Comparison of ENCODE assay signal across 23 cellular contexts in genomic region chr9:113269871-113270270, GRCh38. TPM values are rescaled to one million over a fixed set of nuclear protein-coding genes. Genes with fewer than 3 reads are reported as not detected.
A peak's percentile ranks its signal among the peaks of the same experiment; 100 is the strongest.
DNase-seq lines count a peak whose midpoint lies in the region; ATAC-seq, FAIRE-seq and TF ChIP-seq lines count a peak whose summit lies in the region.
"Had no signal": no experiment of that assay in that cellular context is flagged by ENCODE, and none has a peak within 500 bp of the region (broad histone marks: within the 10 kb centered on the region; RNA-seq: fewer than 3 reads in every experiment).

No MANE protein-coding gene starts in this region.

- H3K4me2 ChIP-seq in HepG2 (ENCODE audit: low read depth, low read length), result no peak overlapping the region
- H3K4me2 ChIP-seq: GM23338 had no signal

- no peak for TF ChIP-seq RAD21 in HepG2 (CRISPR knock-in tag; IDR thresholded peaks at IDR 0.05)

- no peak overlapping the region for H2AFZ ChIP-seq in HepG2 (ENCODE audit: low read length)
- H2AFZ ChIP-seq: GM23338 had no signal

- no peaks in the 10 kb centered on the region for H3K27me3 Mint-ChIP-seq in activated CD4-positive, alpha-beta T cell treated with anti-CD3 and anti-CD28 coated beads for 36 hours
- H3K27me3 Mint-ChIP-seq in central memory CD8-positive, alpha-beta T cell, result no peaks in the 10 kb centered on the region
- H3K27me3 Mint-ChIP-seq in endothelial cell (ENCODE audit: unreplicated experiment), result no peaks in the 10 kb centered on the region
- H3K27me3 Mint-ChIP-seq: IgD-negative memory B cell had no signal

- DNase-seq in activated CD4-positive, alpha-beta T cell treated with anti-CD3 and anti-CD28 coated beads for 36 hours, result no peak
- DNase-seq in activated CD4-positive, alpha-beta T cell treated with anti-CD3 and anti-CD28 coated beads for 48 hours, result no peak
- DNase-seq in right lobe of liver, result no peak
- DNase-seq in HepG2 (ENCODE audit: low spot score), result no peak
- no peak for DNase-seq in central memory CD8-positive, alpha-beta T cell (ENCODE audit: low spot score in 2 of 2)
- no peak for DNase-seq in vagina (ENCODE audit: extremely low spot score in 2 of 2)
- no peak for DNase-seq in activated CD8-positive, alpha-beta memory T cell treated with anti-CD3 and anti-CD28 coated beads, Interleukin-2, amount 50 U/mL, for 48 hours
- DNase-seq in endothelial cell (ENCODE audit: low spot score), result no peak
- DNase-seq: GF-D8, Kasumi-1, NCI-H187 treated with DMSO at 0.1 percent for 48 hours, NCI-H69, SHP77 treated with DMSO at 0.1 percent for 48 hours had no signal

- H3K9me3 ChIP-seq in right lobe of liver, result no peaks in the 10 kb centered on the region
- no peaks in the 10 kb centered on the region for H3K9me3 ChIP-seq in HepG2 (ENCODE audit: low read length)
- no peaks in the 10 kb centered on the region for H3K9me3 ChIP-seq in vagina

- CTCF ChIA-PET in activated CD4-positive, alpha-beta T cell treated with anti-CD3 and anti-CD28 coated beads for 36 hours (lab: Charles Lee), result interaction anchor here (0.6 to 1.1 kb wide), 7 partner anchors 8 to 1785 kb away, joined by 3 to 5 read pairs (median 3); partner anchors contain the start of genes BSPRY, FKBP15 and SLC31A1
- CTCF ChIA-PET in HepG2 (lab: Yijun Ruan, JAX; ENCODE audit: low intra/inter-chr PET ratio, low total read pairs), result no interaction called here

- POLR2A ChIA-PET in activated CD4-positive, alpha-beta T cell treated with anti-CD3 and anti-CD28 coated beads for 36 hours (lab: Charles Lee), result interaction anchor here (1.0 kb wide), 1 partner anchor 49 kb away, joined by 3 read pairs; the partner anchor contains the start of genes FKBP15 and SLC31A1
- POLR2A ChIA-PET in HepG2 (lab: Yijun Ruan, JAX), result no interaction called here

- H3K9me3 Mint-ChIP-seq in activated CD4-positive, alpha-beta T cell treated with anti-CD3 and anti-CD28 coated beads for 36 hours (ENCODE audit: low read depth), result no peaks in the 10 kb centered on the region
- no peaks in the 10 kb centered on the region for H3K9me3 Mint-ChIP-seq in central memory CD8-positive, alpha-beta T cell
- no peaks in the 10 kb centered on the region for H3K9me3 Mint-ChIP-seq in endothelial cell (ENCODE audit: unreplicated experiment)
- H3K9me3 Mint-ChIP-seq: GM23338, IgD-negative memory B cell had no signal

- H3K36me3 ChIP-seq in right lobe of liver (peaks cover 0 to 64% (median 11%) of the 10 kb centered on the region in 4 donors), HepG2 (replicated peaks in 1 of 2; ENCODE audit: control insufficient read depth in 1 of 2, insufficient read depth in 2 of 2, low read length in 2 of 2) (peaks cover 16 to 51% of the 10 kb centered on the region in 2 experiments), vagina (peaks cover 0 to 48% of the 10 kb centered on the region in 2 donors)

- TF ChIP-seq CTCF in right lobe of liver (IDR thresholded peaks at IDR 0.05), result no peak
- no peak for TF ChIP-seq CTCF in HepG2 (CRISPR knock-in tag; IDR thresholded peaks at IDR 0.05)
- no peak for TF ChIP-seq CTCF in vagina (IDR thresholded peaks at IDR 0.05)
- TF ChIP-seq CTCF in endothelial cell (IDR thresholded peaks at IDR 0.05; ENCODE audit: unreplicated experiment), result no peak

- in situ Hi-C loops in HepG2 (cut with HindIII; ENCODE audit: extremely low pct_ligation_motif_present, low pct_unique_long_range_greater_than_20kb), result loop anchor here (5.0 kb wide), 1 partner anchor 387 kb away; no protein-coding TSS in a partner anchor

- H3K27ac ChIP-seq in right lobe of liver, result no peak overlapping the region
- no peak overlapping the region for H3K27ac ChIP-seq in HepG2 (ENCODE audit: extremely low read length, insufficient read depth, low read length)
- H3K27ac ChIP-seq in vagina, result no peak overlapping the region

- H4K20me1 ChIP-seq in HepG2 (ENCODE audit: insufficient read depth, low read length), result no peaks in the 10 kb centered on the region; the same call in 1 of the 2 replicates

- H3K27ac Mint-ChIP-seq in activated CD4-positive, alpha-beta T cell treated with anti-CD3 and anti-CD28 coated beads for 36 hours, result peak overlapping the region; percentile 18
- peak overlapping the region; percentile 50 for H3K27ac Mint-ChIP-seq in central memory CD8-positive, alpha-beta T cell (ENCODE audit: low read depth)
- H3K27ac Mint-ChIP-seq in endothelial cell (ENCODE audit: unreplicated experiment), result no peak overlapping the region
- H3K27ac Mint-ChIP-seq: GM23338, IgD-negative memory B cell had no signal

- H3K4me1 Mint-ChIP-seq in activated CD4-positive, alpha-beta T cell treated with anti-CD3 and anti-CD28 coated beads for 36 hours, result peaks cover 27% of the 10 kb centered on the region
- peaks cover 21% of the 10 kb centered on the region for H3K4me1 Mint-ChIP-seq in central memory CD8-positive, alpha-beta T cell
- no peaks in the 10 kb centered on the region for H3K4me1 Mint-ChIP-seq in endothelial cell (ENCODE audit: unreplicated experiment)

- H3K4me1 ChIP-seq in right lobe of liver, result peaks cover 0 to 19% (median 10%) of the 10 kb centered on the region in 4 donors
- peaks cover 11% of the 10 kb centered on the region for H3K4me1 ChIP-seq in HepG2 (ENCODE audit: insufficient read depth, low read length)
- peaks cover 10% of the 10 kb centered on the region for H3K4me1 ChIP-seq in vagina

- no peak overlapping the region for H3K4me3 Mint-ChIP-seq in activated CD4-positive, alpha-beta T cell treated with anti-CD3 and anti-CD28 coated beads for 36 hours
- H3K4me3 Mint-ChIP-seq in central memory CD8-positive, alpha-beta T cell, result no peak overlapping the region
- H3K4me3 Mint-ChIP-seq in endothelial cell (ENCODE audit: unreplicated experiment), result no peak overlapping the region
- H3K4me3 Mint-ChIP-seq: GM23338 had no signal

- no peak overlapping the region for H3K9ac ChIP-seq in HepG2 (ENCODE audit: insufficient read depth, low read depth, low read length)

- no TSS peak for BruUV-seq in HepG2 (replicated peaks; lab: Mats Ljungman, UMichigan)

- intact Hi-C loops in activated CD4-positive, alpha-beta T cell treated with anti-CD3 and anti-CD28 coated beads for 36 hours (cut with DNase I, micrococcal nuclease), result loop anchor here (10.0 kb wide), 2 partner anchors 245 to 1315 kb away; partner anchors contain the start of gene ATP6V1G1 (in 1 of the 2)
- intact Hi-C loops in right lobe of liver (cut with DNase I), result loop anchor here in 1 of 2 donors (5.0 kb wide), 1 partner anchor 48 kb away; the partner anchor contains the start of genes FKBP15 and SLC31A1
- intact Hi-C loops in HepG2 (cut with micrococcal nuclease; ENCODE audit: unreplicated experiment), result loop anchor here (10.0 kb wide), 2 partner anchors 135 to 385 kb away; partner anchors contain the start of gene ALAD
- intact Hi-C loops in vagina (cut with DNase I), result no loop called here

- TF ChIP-seq EP300 in HepG2 (IDR thresholded peaks at IDR 0.05; ENCODE audit: low read depth in 2 of 2, low read length in 2 of 2) (no peak), HepG2 (CRISPR knock-in tag; IDR thresholded peaks at IDR 0.05; ENCODE audit: borderline replicate concordance) (no peak)

- H3K79me2 ChIP-seq in HepG2 (ENCODE audit: insufficient read depth, low read length), result peaks cover 12% of the 10 kb centered on the region

- FAIRE-seq in HepG2 (lab: Jason Lieb, UNC), result no peak
- FAIRE-seq: GM12891, GM18507 had no signal

- peaks cover 42% of the 10 kb centered on the region for H3K36me3 Mint-ChIP-seq in activated CD4-positive, alpha-beta T cell treated with anti-CD3 and anti-CD28 coated beads for 36 hours (ENCODE audit: low read depth)
- H3K36me3 Mint-ChIP-seq in central memory CD8-positive, alpha-beta T cell (ENCODE audit: insufficient read depth), result peaks cover 52% of the 10 kb centered on the region
- peaks cover 32% of the 10 kb centered on the region for H3K36me3 Mint-ChIP-seq in endothelial cell (ENCODE audit: low read depth, unreplicated experiment)

- WGBS in right lobe of liver (ENCODE audit: insufficient coverage, low coverage, low lambda C conversion rate, missing lambda C conversion rate), result 43% methylated on average over 2 of the region's 2 CpGs
- 97% methylated on average over 2 of the region's 2 CpGs for WGBS in HepG2 (ENCODE audit: low lambda C conversion rate)

- ATAC-seq in activated CD4-positive, alpha-beta T cell treated with anti-CD3 and anti-CD28 coated beads for 36 hours, result no peak
- peak in 3 of 4 donors; percentile 8 to 49 (median 21) for ATAC-seq in right lobe of liver
- ATAC-seq in HepG2, result no peak
- no peak for ATAC-seq in central memory CD8-positive, alpha-beta T cell (replicated peaks; ENCODE audit: extremely low read depth, poor library complexity, severe bottlenecking)
- ATAC-seq: GM23338, HCT116 had no signal

- no peak overlapping the region for H3K4me3 ChIP-seq in right lobe of liver
- no peak overlapping the region for H3K4me3 ChIP-seq in HepG2 (replicated peaks in 1 of 3; ENCODE audit: insufficient read depth in 1 of 3, low read depth in 2 of 3, low read length in 3 of 3)
- H3K4me3 ChIP-seq in vagina, result no peak overlapping the region
- H3K4me3 ChIP-seq: GM23338 had no signal

- H3K27me3 ChIP-seq in right lobe of liver (no peaks in the 10 kb centered on the region), HepG2 (ENCODE audit: control insufficient read depth in 1 of 2, insufficient read depth in 2 of 2, low read length in 2 of 2) (no peaks in the 10 kb centered on the region; a peak in 1 of 5 replicates), vagina (no peaks in the 10 kb centered on the region)

- TF ChIP-seq POLR2A in right lobe of liver (IDR thresholded peaks at IDR 0.05), result no peak
- no peak for TF ChIP-seq POLR2A in HepG2 (IDR thresholded peaks at IDR 0.05; ENCODE audit: insufficient read depth in 1 of 2, low read depth in 2 of 2, low read length in 2 of 2)
- TF ChIP-seq POLR2A in vagina (IDR thresholded peaks at IDR 0.05), result no peak

RNA-seq across cellular contexts. Expression of gene CDC26, which starts 5.5 kb away (rescaled TPM):
- 10 to 100 TPM; 27.5 to 44.2 TPM for total RNA-seq in activated CD4-positive, alpha-beta T cell treated with anti-CD3 and anti-CD28 coated beads for 36 hours
- total RNA-seq in right lobe of liver, result 10 to 100 TPM; 16.0 to 21.7 (median 18.5) TPM
- total RNA-seq in HepG2 (2016; rRNA removed; fragmentation: Illumina TruSeq; extraction: Trizol), result 57.9 and 66.0 TPM in 2 replicates
- 64.4 and 64.9 TPM in 2 replicates for total RNA-seq in HepG2 (2016; cell fraction: cytosol; rRNA removed; fragmentation: Illumina TruSeq; extraction: Trizol; ENCODE audit: low read depth)
- 53.6 and 69.9 TPM in 2 replicates for total RNA-seq in HepG2 (2016; cell fraction: insoluble cytoplasmic fraction; rRNA removed; fragmentation: Illumina TruSeq; extraction: Trizol)
- 78.0 and 88.8 TPM in 2 replicates for total RNA-seq in HepG2 (2016; cell fraction: membrane; rRNA removed; fragmentation: Illumina TruSeq; extraction: Trizol)
- total RNA-seq in HepG2 (2016; cell fraction: nucleus; rRNA removed; fragmentation: Illumina TruSeq; extraction: Trizol), result 17.0 and 19.2 TPM in 2 replicates
- 20.2 and 26.6 TPM in 2 replicates for polyA plus RNA-seq in HepG2 (2011; rRNA removed)
- 11.5 and 18.2 TPM in 2 replicates for polyA plus RNA-seq in HepG2 (2011; cell fraction: cytosol; rRNA removed)
- polyA plus RNA-seq in HepG2 (2011; cell fraction: nucleus; rRNA removed), result 4.6 and 8.4 TPM in 2 replicates
- 26.6 and 34.8 TPM in 2 replicates for polyA plus RNA-seq in HepG2 (2012)
- 68.5 and 88.0 TPM in 2 replicates for polyA plus RNA-seq in HepG2 (2016; cell fraction: cytosol; fragmentation: Illumina TruSeq; extraction: Trizol; ENCODE audit: low read depth)
- polyA plus RNA-seq in HepG2 (2016; cell fraction: insoluble cytoplasmic fraction; fragmentation: Illumina TruSeq; extraction: Trizol; ENCODE audit: low read depth), result 70.2 and 81.1 TPM in 2 replicates
- 72.0 and 84.6 TPM in 2 replicates for polyA plus RNA-seq in HepG2 (2016; cell fraction: membrane; fragmentation: Illumina TruSeq; extraction: Trizol; ENCODE audit: low read depth)
- polyA plus RNA-seq in HepG2 (2016; cell fraction: nucleus; fragmentation: Illumina TruSeq; extraction: Trizol; ENCODE audit: insufficient read depth, low read depth), result 35.6 and 37.3 TPM in 2 replicates
- polyA minus RNA-seq in HepG2 (2011; rRNA and poly(A)+ RNA removed; ENCODE audit: low replicate concordance), result 1.8 and 6.6 TPM in 2 replicates
- 6.4 and 6.8 TPM in 2 replicates for polyA minus RNA-seq in HepG2 (2011; cell fraction: cytosol; rRNA and poly(A)+ RNA removed)
- polyA minus RNA-seq in HepG2 (2011; cell fraction: nucleus; rRNA and poly(A)+ RNA removed), result 6.2 and 6.6 TPM in 2 replicates
- 25.3 TPM for total RNA-seq in vagina
- total RNA-seq in endothelial cell (ENCODE audit: unreplicated experiment), result 27.0 TPM

RNA-seq across cellular contexts. Expression of gene PRPF4, which starts 5.6 kb away (rescaled TPM):
- 10 to 100 TPM; 51.5 to 53.1 TPM for total RNA-seq in activated CD4-positive, alpha-beta T cell treated with anti-CD3 and anti-CD28 coated beads for 36 hours
- total RNA-seq in right lobe of liver (10 to 100 TPM in 3 of 6 experiments, 1 to 10 TPM in 3; 6.9 to 13.0 (median 10.1) TPM), HepG2 (2016; rRNA removed; fragmentation: Illumina TruSeq; extraction: Trizol) (49.0 and 64.9 TPM in 2 replicates), vagina (11.8 TPM), endothelial cell (ENCODE audit: unreplicated experiment) (20.5 TPM)
- 8.0 and 8.5 TPM in 2 replicates for total RNA-seq in HepG2 (2016; cell fraction: cytosol; rRNA removed; fragmentation: Illumina TruSeq; extraction: Trizol; ENCODE audit: low read depth)
- total RNA-seq in HepG2 (2016; cell fraction: insoluble cytoplasmic fraction; rRNA removed; fragmentation: Illumina TruSeq; extraction: Trizol), result 46.7 and 66.8 TPM in 2 replicates
- 22.5 and 24.5 TPM in 2 replicates for total RNA-seq in HepG2 (2016; cell fraction: membrane; rRNA removed; fragmentation: Illumina TruSeq; extraction: Trizol)
- 19.4 and 23.0 TPM in 2 replicates for total RNA-seq in HepG2 (2016; cell fraction: nucleus; rRNA removed; fragmentation: Illumina TruSeq; extraction: Trizol)
- polyA plus RNA-seq in HepG2 (2011; rRNA removed), result 10.3 and 11.1 TPM in 2 replicates
- 10.7 and 12.9 TPM in 2 replicates for polyA plus RNA-seq in HepG2 (2011; cell fraction: cytosol; rRNA removed)
- polyA plus RNA-seq in HepG2 (2011; cell fraction: nucleus; rRNA removed), result 6.0 and 8.7 TPM in 2 replicates
- 17.9 and 20.6 TPM in 2 replicates for polyA plus RNA-seq in HepG2 (2012)
- 3.8 and 4.4 TPM in 2 replicates for polyA plus RNA-seq in HepG2 (2016; cell fraction: cytosol; fragmentation: Illumina TruSeq; extraction: Trizol; ENCODE audit: low read depth)
- 55.6 and 56.7 TPM in 2 replicates for polyA plus RNA-seq in HepG2 (2016; cell fraction: insoluble cytoplasmic fraction; fragmentation: Illumina TruSeq; extraction: Trizol; ENCODE audit: low read depth)
- polyA plus RNA-seq in HepG2 (2016; cell fraction: membrane; fragmentation: Illumina TruSeq; extraction: Trizol; ENCODE audit: low read depth), result 11.3 and 13.5 TPM in 2 replicates
- polyA plus RNA-seq in HepG2 (2016; cell fraction: nucleus; fragmentation: Illumina TruSeq; extraction: Trizol; ENCODE audit: insufficient read depth, low read depth), result 27.1 and 29.6 TPM in 2 replicates
- polyA minus RNA-seq in HepG2 (2011; rRNA and poly(A)+ RNA removed; ENCODE audit: low replicate concordance), result 10.5 and 29.0 TPM in 2 replicates
- polyA minus RNA-seq in HepG2 (2011; cell fraction: cytosol; rRNA and poly(A)+ RNA removed), result 9.0 and 11.3 TPM in 2 replicates
- polyA minus RNA-seq in HepG2 (2011; cell fraction: nucleus; rRNA and poly(A)+ RNA removed), result 6.8 and 10.8 TPM in 2 replicates

RNA-seq across cellular contexts. Expression of gene RNF183, which starts 33.3 kb away (rescaled TPM):
- total RNA-seq in activated CD4-positive, alpha-beta T cell treated with anti-CD3 and anti-CD28 coated beads for 36 hours, result under 1 TPM; 0.37 to 0.64 TPM
- total RNA-seq in right lobe of liver, result under 1 TPM in 1 of 6 experiments, not detected in 5; 0.27 TPM
- total RNA-seq in HepG2 (2016; rRNA removed; fragmentation: Illumina TruSeq; extraction: Trizol), result 0.13 TPM in 1 of 2 replicates, not detected in the other
- not detected in 2 replicates for total RNA-seq in HepG2 (2016; cell fraction: cytosol; rRNA removed; fragmentation: Illumina TruSeq; extraction: Trizol; ENCODE audit: low read depth)
- 0.13 TPM in 1 of 2 replicates, not detected in the other for total RNA-seq in HepG2 (2016; cell fraction: insoluble cytoplasmic fraction; rRNA removed; fragmentation: Illumina TruSeq; extraction: Trizol)
- not detected in 2 replicates for total RNA-seq in HepG2 (2016; cell fraction: membrane; rRNA removed; fragmentation: Illumina TruSeq; extraction: Trizol)
- 0.68 TPM in 1 of 2 replicates, not detected in the other for total RNA-seq in HepG2 (2016; cell fraction: nucleus; rRNA removed; fragmentation: Illumina TruSeq; extraction: Trizol)
- polyA plus RNA-seq in HepG2 (2011; rRNA removed), result 6.5 and 7.3 TPM in 2 replicates
- 3.8 and 4.0 TPM in 2 replicates for polyA plus RNA-seq in HepG2 (2011; cell fraction: cytosol; rRNA removed)
- polyA plus RNA-seq in HepG2 (2011; cell fraction: nucleus; rRNA removed), result 31.3 and 36.2 TPM in 2 replicates
- polyA plus RNA-seq in HepG2 (2012), result 1.6 and 2.1 TPM in 2 replicates
- polyA plus RNA-seq in HepG2 (2016; cell fraction: cytosol; fragmentation: Illumina TruSeq; extraction: Trizol; ENCODE audit: low read depth), result not detected in 2 replicates
- not detected in 2 replicates for polyA plus RNA-seq in HepG2 (2016; cell fraction: insoluble cytoplasmic fraction; fragmentation: Illumina TruSeq; extraction: Trizol; ENCODE audit: low read depth)
- polyA plus RNA-seq in HepG2 (2016; cell fraction: membrane; fragmentation: Illumina TruSeq; extraction: Trizol; ENCODE audit: low read depth), result not detected in 2 replicates
- 0.61 and 0.64 TPM in 2 replicates for polyA plus RNA-seq in HepG2 (2016; cell fraction: nucleus; fragmentation: Illumina TruSeq; extraction: Trizol; ENCODE audit: insufficient read depth, low read depth)
- polyA minus RNA-seq in HepG2 (2011; rRNA and poly(A)+ RNA removed; ENCODE audit: low replicate concordance), result 0.21 and 3.4 TPM in 2 replicates
- polyA minus RNA-seq in HepG2 (2011; cell fraction: cytosol; rRNA and poly(A)+ RNA removed), result 1.2 and 1.3 TPM in 2 replicates
- 1.9 and 3.5 TPM in 2 replicates for polyA minus RNA-seq in HepG2 (2011; cell fraction: nucleus; rRNA and poly(A)+ RNA removed)
- total RNA-seq in vagina, result not detected
- total RNA-seq in endothelial cell (ENCODE audit: unreplicated experiment), result not detected
- total RNA-seq: A172, Daoy, GM23338, HT1080, RPMI7951 had no signal
- polyA plus RNA-seq: BJ, IgD-negative memory B cell had no signal

RNA-seq across cellular contexts. Expression of gene SLC31A1, which starts 48.5 kb away (rescaled TPM):
- total RNA-seq in activated CD4-positive, alpha-beta T cell treated with anti-CD3 and anti-CD28 coated beads for 36 hours, result 10 to 100 TPM; 14.8 to 18.2 TPM
- total RNA-seq in right lobe of liver (10 to 100 TPM; 48.0 to 92.6 (median 71.5) TPM), HepG2 (2016; rRNA removed; fragmentation: Illumina TruSeq; extraction: Trizol) (45.9 and 70.0 TPM in 2 replicates), vagina (9.3 TPM), endothelial cell (ENCODE audit: unreplicated experiment) (23.2 TPM)
- 7.1 and 7.4 TPM in 2 replicates for total RNA-seq in HepG2 (2016; cell fraction: cytosol; rRNA removed; fragmentation: Illumina TruSeq; extraction: Trizol; ENCODE audit: low read depth)
- 48.2 and 69.3 TPM in 2 replicates for total RNA-seq in HepG2 (2016; cell fraction: insoluble cytoplasmic fraction; rRNA removed; fragmentation: Illumina TruSeq; extraction: Trizol)
- total RNA-seq in HepG2 (2016; cell fraction: membrane; rRNA removed; fragmentation: Illumina TruSeq; extraction: Trizol), result 23.8 and 25.3 TPM in 2 replicates
- total RNA-seq in HepG2 (2016; cell fraction: nucleus; rRNA removed; fragmentation: Illumina TruSeq; extraction: Trizol), result 54.0 and 61.5 TPM in 2 replicates
- polyA plus RNA-seq in HepG2 (2011; rRNA removed), result 51.3 and 62.9 TPM in 2 replicates
- 44.6 and 59.9 TPM in 2 replicates for polyA plus RNA-seq in HepG2 (2011; cell fraction: cytosol; rRNA removed)
- 10.5 and 11.9 TPM in 2 replicates for polyA plus RNA-seq in HepG2 (2011; cell fraction: nucleus; rRNA removed)
- 69.2 and 75.5 TPM in 2 replicates for polyA plus RNA-seq in HepG2 (2012)
- 5.7 TPM in 2 replicates for polyA plus RNA-seq in HepG2 (2016; cell fraction: cytosol; fragmentation: Illumina TruSeq; extraction: Trizol; ENCODE audit: low read depth)
- polyA plus RNA-seq in HepG2 (2016; cell fraction: insoluble cytoplasmic fraction; fragmentation: Illumina TruSeq; extraction: Trizol; ENCODE audit: low read depth), result 37.4 and 41.3 TPM in 2 replicates
- polyA plus RNA-seq in HepG2 (2016; cell fraction: membrane; fragmentation: Illumina TruSeq; extraction: Trizol; ENCODE audit: low read depth), result 10.6 and 10.8 TPM in 2 replicates
- polyA plus RNA-seq in HepG2 (2016; cell fraction: nucleus; fragmentation: Illumina TruSeq; extraction: Trizol; ENCODE audit: insufficient read depth, low read depth), result 58.2 and 58.6 TPM in 2 replicates
- 30.4 and 51.6 TPM in 2 replicates for polyA minus RNA-seq in HepG2 (2011; rRNA and poly(A)+ RNA removed; ENCODE audit: low replicate concordance)
- 38.5 and 48.4 TPM in 2 replicates for polyA minus RNA-seq in HepG2 (2011; cell fraction: cytosol; rRNA and poly(A)+ RNA removed)
- 28.3 and 33.1 TPM in 2 replicates for polyA minus RNA-seq in HepG2 (2011; cell fraction: nucleus; rRNA and poly(A)+ RNA removed)

RNA-seq across cellular contexts. Expression of gene FKBP15, which starts 48.8 kb away (rescaled TPM):
- total RNA-seq in activated CD4-positive, alpha-beta T cell treated with anti-CD3 and anti-CD28 coated beads for 36 hours, result 10 to 100 TPM; 34.0 to 44.2 TPM
- total RNA-seq in right lobe of liver (10 to 100 TPM; 11.1 to 17.2 (median 12.8) TPM), HepG2 (2016; rRNA removed; fragmentation: Illumina TruSeq; extraction: Trizol) (11.8 and 12.3 TPM in 2 replicates), vagina (28.7 TPM), endothelial cell (ENCODE audit: unreplicated experiment) (30.2 TPM)
- total RNA-seq in HepG2 (2016; cell fraction: cytosol; rRNA removed; fragmentation: Illumina TruSeq; extraction: Trizol; ENCODE audit: low read depth), result 1.6 and 2.1 TPM in 2 replicates
- 11.1 and 11.2 TPM in 2 replicates for total RNA-seq in HepG2 (2016; cell fraction: insoluble cytoplasmic fraction; rRNA removed; fragmentation: Illumina TruSeq; extraction: Trizol)
- 2.8 and 3.5 TPM in 2 replicates for total RNA-seq in HepG2 (2016; cell fraction: membrane; rRNA removed; fragmentation: Illumina TruSeq; extraction: Trizol)
- total RNA-seq in HepG2 (2016; cell fraction: nucleus; rRNA removed; fragmentation: Illumina TruSeq; extraction: Trizol), result 17.2 and 17.6 TPM in 2 replicates
- 18.6 and 23.4 TPM in 2 replicates for polyA plus RNA-seq in HepG2 (2011; rRNA removed)
- polyA plus RNA-seq in HepG2 (2011; cell fraction: cytosol; rRNA removed), result 8.3 and 8.9 TPM in 2 replicates
- polyA plus RNA-seq in HepG2 (2011; cell fraction: nucleus; rRNA removed), result 26.9 and 27.4 TPM in 2 replicates
- polyA plus RNA-seq in HepG2 (2012), result 7.2 and 7.5 TPM in 2 replicates
- 0.44 and 0.62 TPM in 2 replicates for polyA plus RNA-seq in HepG2 (2016; cell fraction: cytosol; fragmentation: Illumina TruSeq; extraction: Trizol; ENCODE audit: low read depth)
- 10.7 and 10.8 TPM in 2 replicates for polyA plus RNA-seq in HepG2 (2016; cell fraction: insoluble cytoplasmic fraction; fragmentation: Illumina TruSeq; extraction: Trizol; ENCODE audit: low read depth)
- 1.1 and 1.2 TPM in 2 replicates for polyA plus RNA-seq in HepG2 (2016; cell fraction: membrane; fragmentation: Illumina TruSeq; extraction: Trizol; ENCODE audit: low read depth)
- 19.2 and 19.7 TPM in 2 replicates for polyA plus RNA-seq in HepG2 (2016; cell fraction: nucleus; fragmentation: Illumina TruSeq; extraction: Trizol; ENCODE audit: insufficient read depth, low read depth)
- 78.1 and 115 TPM in 2 replicates for polyA minus RNA-seq in HepG2 (2011; rRNA and poly(A)+ RNA removed; ENCODE audit: low replicate concordance)
- polyA minus RNA-seq in HepG2 (2011; cell fraction: cytosol; rRNA and poly(A)+ RNA removed), result 9.3 and 13.0 TPM in 2 replicates
- 46.9 and 55.0 TPM in 2 replicates for polyA minus RNA-seq in HepG2 (2011; cell fraction: nucleus; rRNA and poly(A)+ RNA removed)

Comparison
In these comparisons a context has a peak if more than half of its experiments do, and no peak if none do; other contexts are left out.
1. ATAC-seq: peak in right lobe of liver (3 of 4); none in activated CD4-positive, alpha-beta T cell treated with anti-CD3 and anti-CD28 coated beads for 36 hours (single experiment), HepG2 (single experiment) and central memory CD8-positive, alpha-beta T cell (single experiment).